ENCODE assay signal across 8 cellular contexts in genomic region chr10:102117391-102118159, GRCh38. TPM values are rescaled to one million over a fixed set of nuclear protein-coding genes. Genes with fewer than 3 reads are reported as not detected.
DNase-seq lines count a peak whose midpoint lies in the region; ATAC-seq lines count a peak whose summit lies in the region.

No MANE protein-coding gene starts in this region.

- H3K36me3 Mint-ChIP-seq in memory B cell, result no peaks in the 10 kb centered on the region

- H3K4me3 ChIP-seq in GM23248, result peak overlapping the region; percentile 91
- peak overlapping the region; percentile 88 for H3K4me3 ChIP-seq in effector memory CD4-positive, alpha-beta T cell (ENCODE audit: insufficient read depth, low read depth, low read length, poor library complexity, severe bottlenecking)

- peak overlapping the region; percentile 92 for H3K9ac ChIP-seq in GM23248

- H2AFZ ChIP-seq in GM23248, result no peak overlapping the region

- H3K27ac Mint-ChIP-seq in memory B cell, result peak overlapping the region; percentile 91

- H3K27me3 Mint-ChIP-seq in memory B cell, result no peaks in the 10 kb centered on the region

- WGBS in GM23248 (ENCODE audit: low coverage in 1 of 2, low lambda C conversion rate in 2 of 2, missing lambda C conversion rate in 2 of 2), 2 experiments, result 5 to 11% methylated on average over 8 to 12 of the region's 12 CpGs

- H3K4me1 ChIP-seq in GM23248 (ENCODE audit: insufficient read depth), result peaks cover 61% of the 10 kb centered on the region
- H3K4me1 ChIP-seq in effector memory CD4-positive, alpha-beta T cell (ENCODE audit: control insufficient read depth, insufficient read depth, low read length, poor library complexity, severe bottlenecking), result peaks cover 63% of the 10 kb centered on the region

- H3K79me2 ChIP-seq in GM23248 (ENCODE audit: insufficient read depth), result peaks cover 68% of the 10 kb centered on the region

- H3K27ac ChIP-seq in GM23248, result peak overlapping the region; percentile 87
- peak overlapping the region; percentile 95 for H3K27ac ChIP-seq in effector memory CD4-positive, alpha-beta T cell (ENCODE audit: insufficient read depth, low read length, poor library complexity, severe bottlenecking)

- no peaks in the 10 kb centered on the region for H4K20me1 ChIP-seq in GM23248 (ENCODE audit: insufficient read depth)

- H3K36me3 ChIP-seq in GM23248 (ENCODE audit: low read depth), result no peaks in the 10 kb centered on the region
- no peaks in the 10 kb centered on the region for H3K36me3 ChIP-seq in effector memory CD4-positive, alpha-beta T cell (ENCODE audit: control insufficient read depth, insufficient read depth, low read length)

- peak overlapping the region; percentile 86 for H3K4me3 Mint-ChIP-seq in memory B cell

- peak; percentile 75 for DNase-seq in ACHN
- peak; percentile 76 for DNase-seq in GM23248
- peak; percentile 42 to 61 for DNase-seq in NCI-H526 (lab: John Stamatoyannopoulos, UW)
- DNase-seq in activated CD4-positive, alpha-beta T cell treated with anti-CD3 and anti-CD28 coated beads, Interleukin-2, amount 50 U/mL, for 48 hours, result peak; percentile 73 to 78
- peak; percentile 44 to 61 (median 50) for DNase-seq in effector memory CD4-positive, alpha-beta T cell
- peak; percentile 18 to 30 for DNase-seq in memory B cell (ENCODE audit: low spot score in 2 of 2)
- peak; percentile 20 for DNase-seq in stimulated activated CD8-positive, alpha-beta memory T cell treated with anti-CD3 and anti-CD28 coated beads, Interleukin-12 subunit alpha, Interleukin-12 subunit beta, amount 100 ng/mL, for 1 hour (ENCODE audit: low read depth)

- H3K27me3 ChIP-seq in GM23248 (replicated peaks; ENCODE audit: insufficient read depth), result no peaks in the 10 kb centered on the region
- no peaks in the 10 kb centered on the region for H3K27me3 ChIP-seq in effector memory CD4-positive, alpha-beta T cell (replicated peaks; ENCODE audit: control insufficient read depth, insufficient read depth, low read length, poor library complexity, severe bottlenecking)

- in situ Hi-C loops in ACHN (cut with HindIII; ENCODE audit: low pct_ligation_motif_present, low pct_unique_long_range_greater_than_20kb, low sequenced_read_pairs) (no loop called here), GM23248 (cut with MboI) (no loop called here)

- ATAC-seq in memory B cell (ENCODE audit: low read depth) (peak; percentile 17), HG03354 (IDR thresholded peaks at IDR 0.05; ENCODE audit: poor library complexity, severe bottlenecking, unreplicated experiment) (no peak)

- no peaks in the 10 kb centered on the region for H3K9me2 ChIP-seq in GM23248 (ENCODE audit: insufficient read depth)

- no peaks in the 10 kb centered on the region for H3K9me3 ChIP-seq in GM23248 (ENCODE audit: low read depth)
- no peaks in the 10 kb centered on the region for H3K9me3 ChIP-seq in effector memory CD4-positive, alpha-beta T cell (ENCODE audit: control insufficient read depth, low read length)

- H3K4me2 ChIP-seq in GM23248 (ENCODE audit: unreplicated experiment), result peak overlapping the region; percentile 98

- peaks cover 60% of the 10 kb centered on the region for H3K4me1 Mint-ChIP-seq in memory B cell

- no peaks in the 10 kb centered on the region for H3K9me3 Mint-ChIP-seq in memory B cell

- H3F3A ChIP-seq in GM23248 (ENCODE audit: insufficient read depth), result peaks cover 27% of the 10 kb centered on the region

RNA-seq across cellular contexts. Expression of gene LDB1, which starts 2.6 kb away (rescaled TPM):
- 28.1 and 30.5 TPM in 2 replicates for total RNA-seq in GM23248 (2014; rRNA removed; shearing (Covaris generic))
- 4.8 and 5.0 TPM in 2 replicates for polyA plus RNA-seq in GM23248 (2016; fragmentation: Nextera tagmentation; extraction: Ambion mirVana)

RNA-seq across cellular contexts. Expression of gene PPRC1, which starts 15.3 kb away (rescaled TPM):
- 16.4 and 25.3 TPM in 2 replicates for total RNA-seq in GM23248 (2014; rRNA removed; shearing (Covaris generic))
- 19.5 and 22.6 TPM in 2 replicates for polyA plus RNA-seq in GM23248 (2016; fragmentation: Nextera tagmentation; extraction: Ambion mirVana)

RNA-seq across cellular contexts. Expression of gene NOLC1, which starts 34.6 kb away (rescaled TPM):
- total RNA-seq in GM23248 (2014; rRNA removed; shearing (Covaris generic)), result 30.7 and 31.9 TPM in 2 replicates
- 42.5 and 43.4 TPM in 2 replicates for polyA plus RNA-seq in GM23248 (2016; fragmentation: Nextera tagmentation; extraction: Ambion mirVana)

RNA-seq across cellular contexts. Expression of gene HPS6, which starts 52.4 kb away (rescaled TPM):
- total RNA-seq in GM23248 (2014; rRNA removed; shearing (Covaris generic)), result 45.1 and 46.9 TPM in 2 replicates
- polyA plus RNA-seq in GM23248 (2016; fragmentation: Nextera tagmentation; extraction: Ambion mirVana), result 10.9 and 12.2 TPM in 2 replicates

Comparison
In these comparisons a context has a peak if more than half of its experiments do, and no peak if none do; other contexts are left out.
1. DNase-seq: peak in every context shown above with its lines; median percentile 76 in GM23248; 76 in activated CD4-positive, alpha-beta T cell treated with anti-CD3 and anti-CD28 coated beads, Interleukin-2, amount 50 U/mL, for 48 hours; 75 in ACHN; 52 in NCI-H526; 50 in effector memory CD4-positive, alpha-beta T cell; 24 in memory B cell; 20 in stimulated activated CD8-positive, alpha-beta memory T cell treated with anti-CD3 and anti-CD28 coated beads, Interleukin-12 subunit alpha, Interleukin-12 subunit beta, amount 100 ng/mL, for 1 hour.